In the genomic region with DNA sequence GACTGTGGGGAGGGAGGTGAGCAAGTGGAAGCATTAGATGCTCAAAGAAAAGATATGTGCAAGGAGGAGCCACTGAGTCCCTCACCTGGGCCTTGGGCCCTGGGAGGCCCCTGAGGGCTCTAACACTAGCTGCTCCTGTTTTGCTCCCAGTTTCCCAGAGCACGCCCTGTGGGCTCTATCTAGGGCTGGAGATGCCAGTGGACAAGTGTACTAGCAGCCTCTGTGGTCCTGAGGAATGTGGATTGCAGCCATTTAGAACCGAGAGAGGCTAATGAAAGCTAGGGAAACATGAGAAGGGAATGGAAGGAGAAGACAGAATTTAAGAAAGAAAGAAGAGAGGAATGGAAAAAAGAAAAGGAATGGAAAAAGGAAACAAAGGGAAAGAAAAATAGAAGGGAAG, we compare ENCODE assay signal across 1 cellular context.
A peak's percentile ranks its signal among the peaks of the same experiment; 100 is the strongest.
TF ChIP-seq lines count a peak whose summit lies in the region.

No MANE protein-coding gene starts in this region.

TF ChIP-seq in H1, 55 proteins besides CTCF, POLR2A, EP300 and RAD21:
- TF ChIP-seq SUZ12 (IDR thresholded peaks at IDR 0.05; ENCODE audit: low read length) (0 out of 2 replicates have a peak, but pooled peaks have one; percentile 17), TEAD4 (IDR thresholded peaks at IDR 0.05; ENCODE audit: low read depth, low read length) (no peak)
